ENCODE assay signal across 18 cellular contexts in the genomic region with DNA sequence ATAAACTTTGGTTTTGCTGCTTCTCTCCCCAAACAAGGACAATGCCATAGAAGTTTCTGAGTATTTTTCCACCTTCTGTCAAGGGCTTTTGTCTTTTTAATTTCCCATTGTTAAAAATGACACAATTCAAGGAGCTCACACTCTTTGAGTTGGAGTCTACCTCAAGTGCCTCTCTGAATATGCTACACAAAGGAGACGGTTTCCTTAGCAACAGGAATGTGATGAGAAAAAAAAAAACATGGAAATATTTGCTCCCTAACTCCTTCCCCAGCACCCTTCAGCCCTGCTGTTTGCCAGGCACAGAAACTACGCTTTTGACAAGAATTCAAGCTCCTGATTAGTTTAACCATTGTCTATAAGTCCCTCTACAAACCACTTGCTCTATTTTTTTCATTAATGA.
"Had no signal": no experiment of that assay in that cellular context is flagged by ENCODE, and none has a peak within 500 bp of the region (broad histone marks: within the 10 kb centered on the region; RNA-seq: fewer than 3 reads in every experiment).

No MANE protein-coding gene starts in this region.

- DNase-seq: activated B cell treated with CpG ODN at 0.5 μM for 24 hours; activated CD4-positive, alpha-beta T cell treated with anti-CD3 and anti-CD28 coated beads, Interleukin-2, amount 10 ng/mL, durations not matched to agents 7 days and 5 days; activated naive CD4-positive, alpha-beta T cell treated with anti-CD3 and anti-CD28 coated beads, Interleukin-2, amount 50 U/mL, for 16 hours; activated T-cell treated with anti-CD3 and anti-CD28 coated beads, Interleukin-2, amount 50 U/mL, for 1 hour; body of pancreas; effector memory CD8-positive, alpha-beta T cell; hippocampal formation; immature natural killer cell; left colon; mucosa of descending colon; pancreas; small intestine; stomach had no signal

- H3K9me3 Mint-ChIP-seq: activated B cell treated with CpG ODN at 0.5 μM for 24 hours; activated CD4-positive, alpha-beta T cell treated with anti-CD3 and anti-CD28 coated beads, Interleukin-2, amount 10 ng/mL, durations not matched to agents 7 days and 5 days had no signal

- H3K27me3 ChIP-seq: body of pancreas, right atrium auricular region, stomach had no signal

- H3K4me1 Mint-ChIP-seq: activated B cell treated with CpG ODN at 0.5 μM for 24 hours; activated CD4-positive, alpha-beta T cell treated with anti-CD3 and anti-CD28 coated beads, Interleukin-2, amount 10 ng/mL, durations not matched to agents 7 days and 5 days; central memory CD8-positive, alpha-beta T cell; immature natural killer cell had no signal

- H3K36me3 Mint-ChIP-seq: immature natural killer cell; natural killer cell treated with Interleukin-12 subunit alpha and Interleukin-12 subunit beta and Interleukin-15 and Interleukin-18, amount 100 ng/mL, for 72 hours had no signal

- H3K4me3 ChIP-seq: body of pancreas, lung, mucosa of descending colon, pancreas, right atrium auricular region, stomach had no signal

- H3K27ac Mint-ChIP-seq: activated B cell treated with CpG ODN at 0.5 μM for 24 hours; activated CD4-positive, alpha-beta T cell treated with anti-CD3 and anti-CD28 coated beads, Interleukin-2, amount 10 ng/mL, durations not matched to agents 7 days and 5 days; effector memory CD8-positive, alpha-beta T cell; immature natural killer cell; natural killer cell treated with Interleukin-12 subunit alpha and Interleukin-12 subunit beta and Interleukin-15 and Interleukin-18, amount 100 ng/mL, for 72 hours had no signal

- H3K36me3 ChIP-seq: pancreas, right atrium auricular region, stomach had no signal

- H3K4me3 Mint-ChIP-seq: activated B cell treated with CpG ODN at 0.5 μM for 24 hours; activated CD4-positive, alpha-beta T cell treated with anti-CD3 and anti-CD28 coated beads, Interleukin-2, amount 10 ng/mL, durations not matched to agents 7 days and 5 days; central memory CD8-positive, alpha-beta T cell; effector memory CD8-positive, alpha-beta T cell; immature natural killer cell; natural killer cell treated with Interleukin-12 subunit alpha and Interleukin-12 subunit beta and Interleukin-15 and Interleukin-18, amount 100 ng/mL, for 72 hours had no signal

- ATAC-seq: body of pancreas; effector memory CD8-positive, alpha-beta T cell; left colon; mucosa of descending colon; natural killer cell treated with Interleukin-12 subunit alpha and Interleukin-12 subunit beta and Interleukin-15 and Interleukin-18, amount 100 ng/mL, for 72 hours; pancreas had no signal

- FAIRE-seq: pancreas, small intestine, urothelium cell line had no signal

- H3K27me3 Mint-ChIP-seq: activated B cell treated with CpG ODN at 0.5 μM for 24 hours; activated CD4-positive, alpha-beta T cell treated with anti-CD3 and anti-CD28 coated beads, Interleukin-2, amount 10 ng/mL, durations not matched to agents 7 days and 5 days; central memory CD8-positive, alpha-beta T cell; effector memory CD8-positive, alpha-beta T cell; natural killer cell treated with Interleukin-12 subunit alpha and Interleukin-12 subunit beta and Interleukin-15 and Interleukin-18, amount 100 ng/mL, for 72 hours had no signal

- H3K9me3 ChIP-seq: body of pancreas, mucosa of descending colon, pancreas, right atrium auricular region, stomach had no signal

- H3K4me1 ChIP-seq: body of pancreas, pancreas, right atrium auricular region, stomach had no signal

- H3K27ac ChIP-seq: body of pancreas, pancreas, right atrium auricular region, stomach had no signal
